Comparison of ENCODE assay signal across 1 cellular context in genomic region chr11:62611705-62612365, GRCh38.
TF ChIP-seq lines count a peak whose summit lies in the region.

No MANE protein-coding gene starts in this region.

TF ChIP-seq in HepG2, 621 proteins besides CTCF, POLR2A, EP300 and RAD21 (continued from another document):
- TF ChIP-seq ZNF546 (CRISPR knock-in tag; conservative IDR thresholded peaks at IDR 0.05) (no peak), AGO2 (optimal IDR thresholded peaks at IDR 0.05; ENCODE audit: low read depth, low read length) (peak; percentile 1), TIGD3 (CRISPR knock-in tag; IDR thresholded peaks at IDR 0.05; ENCODE audit: borderline replicate concordance) (no peak), MXD1 (CRISPR knock-in tag; IDR thresholded peaks at IDR 0.05) (0 out of 2 replicates have a peak, but pooled peaks have one; percentile 10), SPEN (CRISPR knock-in tag; IDR thresholded peaks at IDR 0.05; ENCODE audit: low read depth) (0 out of 2 replicates have a peak, but pooled peaks have one; percentile 20), KLF11 (CRISPR knock-in tag; IDR thresholded peaks at IDR 0.05) (0 out of 2 replicates have a peak, but pooled peaks have one; percentile 33), ZC3H13 (CRISPR knock-in tag; IDR thresholded peaks at IDR 0.05) (0 out of 2 replicates have a peak, but pooled peaks have one; percentile 10), ZNF235 (CRISPR knock-in tag; IDR thresholded peaks at IDR 0.05; ENCODE audit: borderline replicate concordance) (no peak), YY1 (IDR thresholded peaks at IDR 0.05; ENCODE audit: insufficient read depth, insufficient replicate concordance, low read depth, low read length) (no peak), XRCC5 (optimal IDR thresholded peaks at IDR 0.05; ENCODE audit: low read length) (no peak), ZNF343 (CRISPR knock-in tag; IDR thresholded peaks at IDR 0.05) (peak; percentile 45; the same call in 1 of the 2 replicates), ZNF318 (CRISPR knock-in tag; IDR thresholded peaks at IDR 0.05) (no peak), IRX3 (CRISPR knock-in tag; IDR thresholded peaks at IDR 0.05; ENCODE audit: borderline replicate concordance, low read depth) (no peak), ZMAT5 (CRISPR knock-in tag; IDR thresholded peaks at IDR 0.05; ENCODE audit: borderline replicate concordance, low read depth) (no peak), DMTF1 (CRISPR knock-in tag; IDR thresholded peaks at IDR 0.05) (no peak), RORA (CRISPR knock-in tag; IDR thresholded peaks at IDR 0.05) (no peak), PHF8 (CRISPR knock-in tag; IDR thresholded peaks at IDR 0.05) (peak; percentile 18; the same call in 1 of the 2 replicates), ARID4A (CRISPR knock-in tag; IDR thresholded peaks at IDR 0.05; ENCODE audit: borderline replicate concordance) (peak; percentile 32), SCMH1 (CRISPR knock-in tag; IDR thresholded peaks at IDR 0.05; ENCODE audit: borderline replicate concordance) (no peak), ZSCAN21 (CRISPR knock-in tag; IDR thresholded peaks at IDR 0.05; ENCODE audit: borderline replicate concordance) (0 out of 2 replicates have a peak, but pooled peaks have one; percentile 31), ZNF530 (CRISPR knock-in tag; IDR thresholded peaks at IDR 0.05; ENCODE audit: low read depth) (no peak), ZNF891 (CRISPR knock-in tag; IDR thresholded peaks at IDR 0.05) (no peak), ZNF784 (CRISPR knock-in tag; IDR thresholded peaks at IDR 0.05; ENCODE audit: borderline replicate concordance) (no peak), ZBTB26 (CRISPR knock-in tag; IDR thresholded peaks at IDR 0.05; ENCODE audit: borderline replicate concordance) (no peak), MNT (IDR thresholded peaks at IDR 0.05) (no peak), MAFG (CRISPR knock-in tag; IDR thresholded peaks at IDR 0.05) (no peak), ZNF501 (CRISPR knock-in tag; IDR thresholded peaks at IDR 0.05) (0 out of 2 replicates have a peak, but pooled peaks have one; percentile 17)
